Comparison of ENCODE assay signal across 9 cellular contexts in genomic region chr1:51514733-51515132, GRCh38. TPM values are rescaled to one million over a fixed set of nuclear protein-coding genes. Genes with fewer than 3 reads are reported as not detected.
A peak's percentile ranks its signal among the peaks of the same experiment; 100 is the strongest.
DNase-seq lines count a peak whose midpoint lies in the region; ATAC-seq and TF ChIP-seq lines count a peak whose summit lies in the region.
"Had no signal": no experiment of that assay in that cellular context is flagged by ENCODE, and none has a peak within 500 bp of the region (broad histone marks: within the 10 kb centered on the region; RNA-seq: fewer than 3 reads in every experiment).

No MANE protein-coding gene starts in this region.

- no peaks in the 10 kb centered on the region for H3K36me3 ChIP-seq in OCI-LY7 (ENCODE audit: insufficient read depth, low read length)
- no peaks in the 10 kb centered on the region for H3K36me3 ChIP-seq in esophagus squamous epithelium
- no peaks in the 10 kb centered on the region for H3K36me3 ChIP-seq in skeletal muscle tissue (ENCODE audit: control insufficient read depth in 3 of 3, insufficient read depth in 3 of 3, low read length in 3 of 3)

- no peak for ATAC-seq in GM18867 (IDR thresholded peaks at IDR 0.05; ENCODE audit: unreplicated experiment)

- in situ Hi-C loops in GM13977 (cut with MboI; ENCODE audit: low pct_unique_long_range_greater_than_20kb, low sequenced_read_pairs, unreplicated experiment), result no loop called here

- H3K9me2 ChIP-seq in OCI-LY7 (ENCODE audit: insufficient read depth, low read length), result no peaks in the 10 kb centered on the region

- TF ChIP-seq CTCF in OCI-LY7 (conservative IDR thresholded peaks at IDR 0.05; ENCODE audit: low read length) (no peak), esophagus squamous epithelium (IDR thresholded peaks at IDR 0.05) (no peak), GM13977 (IDR thresholded peaks at IDR 0.05; ENCODE audit: extremely low read depth, insufficient read depth, missing control alignments) (no peak)

- H3K27ac ChIP-seq in OCI-LY7 (ENCODE audit: low read depth, low read length, poor library complexity, severe bottlenecking) (peak overlapping the region; percentile 82), esophagus squamous epithelium (peak overlapping the region in 3 of 4 donors; percentile 49 to 77 (median 59)), skeletal muscle tissue (ENCODE audit: low read depth, low read length) (peak overlapping the region; percentile 93)
- H3K27ac ChIP-seq: 22Rv1 had no signal

- POLR2A ChIA-PET in OCI-LY7 (lab: Charles Lee), result interaction anchor here (1.5 to 2.6 kb wide), 2 partner anchors 10 to 70 kb away, joined by 3 to 19 read pairs; no protein-coding TSS in a partner anchor

- peaks cover 61% of the 10 kb centered on the region for H3K4me1 ChIP-seq in OCI-LY7 (ENCODE audit: insufficient read depth, low read length, poor library complexity, severe bottlenecking)
- peaks cover 0 to 85% (median 37%) of the 10 kb centered on the region in 3 donors for H3K4me1 ChIP-seq in esophagus squamous epithelium
- peaks cover 25 to 44% (median 34%) of the 10 kb centered on the region in 3 donors for H3K4me1 ChIP-seq in skeletal muscle tissue (ENCODE audit: control insufficient read depth in 3 of 3, insufficient read depth in 3 of 3, low read length in 3 of 3)

- no TSS peak for BruUV-seq in OCI-LY7 (replicated peaks; lab: Mats Ljungman, UMichigan)

- no peak for TF ChIP-seq POLR2A in esophagus squamous epithelium (IDR thresholded peaks at IDR 0.05)

- H3K27me3 ChIP-seq in esophagus squamous epithelium (no peaks in the 10 kb centered on the region), skeletal muscle tissue (ENCODE audit: control insufficient read depth in 3 of 3, insufficient read depth in 3 of 3, low read length in 3 of 3) (no peaks in the 10 kb centered on the region)

- H3K9me3 ChIP-seq in OCI-LY7 (ENCODE audit: low read length), result no peaks in the 10 kb centered on the region; the same call in 1 of the 2 replicates
- no peaks in the 10 kb centered on the region for H3K9me3 ChIP-seq in esophagus squamous epithelium
- H3K9me3 ChIP-seq in skeletal muscle tissue (ENCODE audit: control insufficient read depth in 3 of 3, low read length in 3 of 3), result no peaks in the 10 kb centered on the region

- 31 to 33% methylated on average over 2 of the region's 2 CpGs for WGBS in esophagus squamous epithelium, 2 donors

- no peak overlapping the region; the same call in 1 of the 2 replicates for H2AFZ ChIP-seq in OCI-LY7 (ENCODE audit: low read length)

- H3K4me3 ChIP-seq in OCI-LY7 (ENCODE audit: low read depth, low read length, poor library complexity, severe bottlenecking) (peak overlapping the region; percentile 95), esophagus squamous epithelium (peak overlapping the region in 3 of 4 donors; percentile 3 to 51 (median 8)), skeletal muscle tissue (ENCODE audit: low read length in 3 of 3) (peak overlapping the region; percentile 8 to 66 (median 51))

- H3K79me2 ChIP-seq in OCI-LY7 (ENCODE audit: insufficient read depth, low read depth, low read length), result peaks cover 88% of the 10 kb centered on the region

- H3K4me2 ChIP-seq in OCI-LY7 (ENCODE audit: low read length), result peak overlapping the region; percentile 93

- intact Hi-C loops in OCI-LY7 (cut with micrococcal nuclease; ENCODE audit: unreplicated experiment), result loop anchor here (5.0 kb wide), 3 partner anchors 92 to 547 kb away; partner anchors contain the start of gene NRDC
- intact Hi-C loops in esophagus squamous epithelium (cut with DNase I), result no loop called here

- peaks cover 21% of the 10 kb centered on the region for H4K20me1 ChIP-seq in OCI-LY7 (ENCODE audit: insufficient read depth, low read length)

- peak; percentile 12 for DNase-seq in NCI-H1105 treated with DMSO at 0.1 percent for 48 hours (lab: John Stamatoyannopoulos, UW)
- DNase-seq in NCI-H1105 (lab: John Stamatoyannopoulos, UW), result no peak
- DNase-seq in OCI-LY7 (ENCODE audit: low spot score), result no peak
- DNase-seq in esophagus squamous epithelium (lab: John Stamatoyannopoulos, UW), result no peak
- DNase-seq in central memory CD4-positive, alpha-beta T cell, result no peak
- no peak for DNase-seq in GM13977 (ENCODE audit: low spot score)

- CTCF ChIA-PET in OCI-LY7 (lab: Charles Lee; ENCODE audit: unreplicated experiment), result no interaction called here

- H3K9ac ChIP-seq in skeletal muscle tissue (ENCODE audit: low read depth in 1 of 3, low read length in 3 of 3), result peak overlapping the region; percentile 34 to 58 (median 40)

RNA-seq across cellular contexts. Expression of gene EPS15, which starts 4.3 kb away (rescaled TPM):
- 23.8 and 35.5 TPM in 2 replicates for total RNA-seq in OCI-LY7 (2014; rRNA removed; shearing (Covaris generic))
- total RNA-seq in OCI-LY7 (2022), result 73.2 and 79.4 TPM in 2 replicates
- total RNA-seq in esophagus squamous epithelium, result 10 to 100 TPM; 24.8 to 86.8 (median 46.8) TPM
- 44.9 TPM for total RNA-seq in skeletal muscle tissue

Comparison
In these comparisons a context has a peak if more than half of its experiments do, and no peak if none do; other contexts are left out.
1. H3K4me3 ChIP-seq: peak in every context shown above with its lines; median percentile 95 in OCI-LY7; 51 in skeletal muscle tissue; 8 in esophagus squamous epithelium.